ENCODE assay signal across 23 cellular contexts in the genomic region with DNA sequence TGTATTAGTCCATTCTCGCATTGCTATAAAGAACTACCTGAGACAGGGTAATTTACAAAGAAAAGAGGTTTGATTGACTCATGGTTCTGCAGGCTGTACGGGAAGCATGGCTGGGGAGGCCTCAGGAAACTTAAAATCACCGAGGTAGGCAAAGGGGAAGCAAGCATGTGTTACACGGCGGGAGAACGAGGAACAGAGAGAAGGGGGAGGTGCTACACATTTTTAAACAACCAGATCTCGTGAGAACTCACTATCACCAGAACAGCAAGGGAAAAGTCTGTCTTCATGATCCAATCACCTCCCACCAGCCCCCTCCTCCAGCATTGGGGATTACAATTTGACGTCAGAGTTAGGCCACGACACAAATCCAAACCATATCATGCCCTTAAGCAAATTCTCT. TPM values are rescaled to one million over a fixed set of nuclear protein-coding genes. Genes with fewer than 3 reads are reported as not detected.
DNase-seq lines count a peak whose midpoint lies in the region; ATAC-seq, FAIRE-seq and TF ChIP-seq lines count a peak whose summit lies in the region.
"Had no signal": no experiment of that assay in that cellular context is flagged by ENCODE, and none has a peak within 500 bp of the region (broad histone marks: within the 10 kb centered on the region; RNA-seq: fewer than 3 reads in every experiment).

No MANE protein-coding gene starts in this region.

- no peak for TF ChIP-seq CTCF in HepG2 (CRISPR knock-in tag; IDR thresholded peaks at IDR 0.05)
- no peak for TF ChIP-seq CTCF in right lobe of liver (IDR thresholded peaks at IDR 0.05)
- TF ChIP-seq CTCF in K562 (IDR thresholded peaks at IDR 0.05 in 2 of 3, conservative IDR thresholded peaks at IDR 0.05 in 1 of 3; ENCODE audit: insufficient read depth in 2 of 3, low read depth in 1 of 3, low read length in 3 of 3) = no peak
- no peak for TF ChIP-seq CTCF in D721Med (IDR thresholded peaks at IDR 0.05; ENCODE audit: insufficient read depth, missing control alignments)

- H3K27me3 ChIP-seq in HepG2 (ENCODE audit: control insufficient read depth in 1 of 2, insufficient read depth in 2 of 2, low read length in 2 of 2) (no peaks in the 10 kb centered on the region), right lobe of liver (no peaks in the 10 kb centered on the region), K562 (ENCODE audit: control insufficient read depth in 2 of 2, insufficient read depth in 2 of 2, low read length in 2 of 2) (no peaks in the 10 kb centered on the region)
- H3K27me3 ChIP-seq: BLaER1, Peyer's patch had no signal

- no TSS peak for BruUV-seq in HepG2 (replicated peaks; lab: Mats Ljungman, UMichigan)
- BruUV-seq in K562 (replicated peaks; lab: Mats Ljungman, UMichigan) = no TSS peak

- TF ChIP-seq POLR2A in HepG2 (IDR thresholded peaks at IDR 0.05; ENCODE audit: insufficient read depth in 1 of 2, low read depth in 2 of 2, low read length in 2 of 2) (no peak), right lobe of liver (IDR thresholded peaks at IDR 0.05) (no peak), K562 (conservative IDR thresholded peaks at IDR 0.05) (no peak)

- FAIRE-seq in HepG2 (lab: Jason Lieb, UNC) = no peak
- no peak for FAIRE-seq in K562 (lab: Jason Lieb, UNC)
- FAIRE-seq in D721Med (lab: Jason Lieb, UNC) = no peak
- FAIRE-seq: GM18507 had no signal

- H3K36me3 ChIP-seq in HepG2 (replicated peaks in 1 of 2; ENCODE audit: control insufficient read depth in 1 of 2, insufficient read depth in 2 of 2, low read length in 2 of 2) = no peaks in the 10 kb centered on the region
- H3K36me3 ChIP-seq in right lobe of liver = no peaks in the 10 kb centered on the region
- no peaks in the 10 kb centered on the region for H3K36me3 ChIP-seq in K562 (ENCODE audit: control insufficient read depth, insufficient read depth, low read length)
- H3K36me3 ChIP-seq: BLaER1, Peyer's patch had no signal

- no peaks in the 10 kb centered on the region for H3K9me1 ChIP-seq in K562 (ENCODE audit: control insufficient read depth, insufficient read depth, low read length)

- peaks cover under 1% of the 10 kb centered on the region; the same call in 1 of the 2 replicates for H3K4me1 ChIP-seq in HepG2 (ENCODE audit: insufficient read depth, low read length)
- no peaks in the 10 kb centered on the region for H3K4me1 ChIP-seq in right lobe of liver
- H3K4me1 ChIP-seq in K562 (replicated peaks in 1 of 2; ENCODE audit: control insufficient read depth in 2 of 2, insufficient read depth in 2 of 2, low read length in 2 of 2) = no peaks in the 10 kb centered on the region; a peak in 3 of 5 replicates
- H3K4me1 ChIP-seq: Peyer's patch had no signal

- DNase-seq in HepG2 (ENCODE audit: low spot score) = no peak
- no peak for DNase-seq in right lobe of liver
- peak; percentile 69 for DNase-seq in MV-4-11 (lab: John Stamatoyannopoulos, UW)
- no peak for DNase-seq in K562 (ENCODE audit: extremely low read depth in 1 of 4, low spot score in 3 of 4)
- no peak for DNase-seq in D721Med (ENCODE audit: insufficient read length, low spot score)
- no peak for DNase-seq in NK-92 (lab: John Stamatoyannopoulos, UW; ENCODE audit: unreplicated experiment)
- DNase-seq: CD4-positive, alpha-beta T cell; DMS53; H9; HFFc6; NCI-H1105; NCI-H1436 treated with DMSO at 0.1 percent for 48 hours; NCI-H1930; NCI-H446; NCI-H524 treated with DMSO at 0.1 percent for 48 hours; NCI-H82; OCI-M1; Peyer's patch; SHP77 treated with DMSO at 0.1 percent for 48 hours; T-helper 1 cell had no signal

- POLR2A ChIA-PET in HepG2 (lab: Yijun Ruan, JAX) (no interaction called here), K562 (lab: Yijun Ruan, JAX) (interaction anchor here (1.5 kb wide), 1 partner anchor 13 kb away, joined by 3 read pairs; the partner anchor contains the start of gene MAX)

- no peaks in the 10 kb centered on the region for H3K79me2 ChIP-seq in HepG2 (ENCODE audit: insufficient read depth, low read length)
- H3K79me2 ChIP-seq in K562 (ENCODE audit: control insufficient read depth, insufficient read depth, low read length) = no peaks in the 10 kb centered on the region

- ATAC-seq in HepG2 (no peak), right lobe of liver (no peak), K562 (no peak), GM21737 (IDR thresholded peaks at IDR 0.05; ENCODE audit: unreplicated experiment) (no peak)

- no peak for TF ChIP-seq EP300 in HepG2 (IDR thresholded peaks at IDR 0.05; ENCODE audit: low read depth in 2 of 2, low read length in 2 of 2)
- no peak for TF ChIP-seq EP300 in HepG2 (CRISPR knock-in tag; IDR thresholded peaks at IDR 0.05; ENCODE audit: borderline replicate concordance)
- TF ChIP-seq EP300 in K562 (IDR thresholded peaks at IDR 0.05; ENCODE audit: low read length) = no peak

- CTCF ChIA-PET in HepG2 (lab: Yijun Ruan, JAX; ENCODE audit: low intra/inter-chr PET ratio, low total read pairs) = no interaction called here
- CTCF ChIA-PET in K562 (lab: Yijun Ruan, JAX; ENCODE audit: low intra/inter-chr PET ratio) = no interaction called here

- H4K20me1 ChIP-seq in HepG2 (ENCODE audit: insufficient read depth, low read length) = no peaks in the 10 kb centered on the region
- no peaks in the 10 kb centered on the region for H4K20me1 ChIP-seq in K562 (replicated peaks; ENCODE audit: control insufficient read depth, insufficient read depth, low read length)
- H4K20me1 ChIP-seq: BLaER1 had no signal

- 41% methylated on average over 9 of the region's 9 CpGs for WGBS in HepG2 (ENCODE audit: low lambda C conversion rate)
- 58% methylated on average over 6 of the region's 9 CpGs for WGBS in right lobe of liver (ENCODE audit: insufficient coverage, low coverage, low lambda C conversion rate, missing lambda C conversion rate)
- WGBS in K562 (ENCODE audit: insufficient coverage, low coverage, missing lambda C conversion rate) = 47% methylated on average over 7 of the region's 9 CpGs

- H2AFZ ChIP-seq in HepG2 (ENCODE audit: low read length) = no peak overlapping the region
- H2AFZ ChIP-seq in K562 (ENCODE audit: low read depth, low read length) = 0 out of 2 replicates have a peak overlapping the region, but pooled peaks have one; percentile 24

- H3K9ac ChIP-seq in HepG2 (ENCODE audit: insufficient read depth, low read depth, low read length) (no peak overlapping the region), K562 (ENCODE audit: insufficient read depth in 1 of 2, low read depth in 2 of 2, low read length in 2 of 2) (no peak overlapping the region)
- H3K9ac ChIP-seq: BLaER1 had no signal

- in situ Hi-C loops in HepG2 (cut with HindIII; ENCODE audit: extremely low pct_ligation_motif_present, low pct_unique_long_range_greater_than_20kb) (no loop called here), K562 (cut with MboI) (no loop called here)

- H3K4me2 ChIP-seq in HepG2 (ENCODE audit: low read depth, low read length) (no peak overlapping the region), K562 (ENCODE audit: insufficient read depth, low read length) (no peak overlapping the region)
- H3K4me2 ChIP-seq: BLaER1 had no signal

- H3K4me3 ChIP-seq in HepG2 (replicated peaks in 1 of 3; ENCODE audit: insufficient read depth in 1 of 3, low read depth in 2 of 3, low read length in 3 of 3) = no peak overlapping the region
- no peak overlapping the region for H3K4me3 ChIP-seq in right lobe of liver
- no peak overlapping the region for H3K4me3 ChIP-seq in K562
- H3K4me3 ChIP-seq: BLaER1, Peyer's patch had no signal

- intact Hi-C loops in HepG2 (cut with micrococcal nuclease; ENCODE audit: unreplicated experiment) = no loop called here
- intact Hi-C loops in right lobe of liver (cut with DNase I) = no loop called here
- intact Hi-C loops in K562 (cut with micrococcal nuclease) = no loop called here

- TF ChIP-seq RAD21 in HepG2 (CRISPR knock-in tag; IDR thresholded peaks at IDR 0.05) (no peak), K562 (CRISPR knock-in tag; conservative IDR thresholded peaks at IDR 0.05 in 1 of 2, IDR thresholded peaks at IDR 0.05 in 1 of 2) (no peak)

- no peak overlapping the region for H3K27ac ChIP-seq in HepG2 (ENCODE audit: extremely low read length, insufficient read depth, low read length)
- no peak overlapping the region for H3K27ac ChIP-seq in right lobe of liver
- no peak overlapping the region for H3K27ac ChIP-seq in K562 (ENCODE audit: extremely low read depth, low read depth, low read length)
- H3K27ac ChIP-seq: BLaER1, Peyer's patch had no signal

- H3K9me3 ChIP-seq in HepG2 (ENCODE audit: low read length) (no peaks in the 10 kb centered on the region), right lobe of liver (no peaks in the 10 kb centered on the region), K562 (replicated peaks; ENCODE audit: control insufficient read depth, insufficient read depth, low read depth, low read length) (no peaks in the 10 kb centered on the region)
- H3K9me3 ChIP-seq: Peyer's patch had no signal

RNA-seq across cellular contexts. Expression of gene MAX, which starts 13.3 kb away (rescaled TPM):
- total RNA-seq in HepG2 (2016; rRNA removed; fragmentation: Illumina TruSeq; extraction: Trizol) (28.5 and 29.4 TPM in 2 replicates), right lobe of liver (10 to 100 TPM; 15.7 to 38.0 (median 31.7) TPM), K562 (2014; rRNA removed) (40.9 and 63.6 TPM in 2 replicates), K562 (2014; rRNA removed; fragmentation: Illumina TruSeq; extraction: Trizol) (38.3 and 40.5 TPM in 2 replicates), K562 (2015; rRNA removed; fragmentation: Illumina TruSeq; extraction: Trizol) (50.3 and 52.1 TPM in 2 replicates), K562 (2021) (88.8 and 96.5 TPM in 2 replicates)
- total RNA-seq in HepG2 (2016; cell fraction: cytosol; rRNA removed; fragmentation: Illumina TruSeq; extraction: Trizol; ENCODE audit: low read depth) = 14.4 and 14.7 TPM in 2 replicates
- total RNA-seq in HepG2 (2016; cell fraction: insoluble cytoplasmic fraction; rRNA removed; fragmentation: Illumina TruSeq; extraction: Trizol) = 27.4 and 32.7 TPM in 2 replicates
- 28.0 and 28.2 TPM in 2 replicates for total RNA-seq in HepG2 (2016; cell fraction: membrane; rRNA removed; fragmentation: Illumina TruSeq; extraction: Trizol)
- 18.9 and 21.1 TPM in 2 replicates for total RNA-seq in HepG2 (2016; cell fraction: nucleus; rRNA removed; fragmentation: Illumina TruSeq; extraction: Trizol)
- polyA plus RNA-seq in HepG2 (2011; rRNA removed) (29.3 and 30.7 TPM in 2 replicates), K562 (2011; rRNA removed) (51.6 and 55.3 TPM in 2 replicates), K562 (2014; fragmentation: Illumina TruSeq; extraction: Trizol) (63.3 and 84.7 TPM in 2 replicates), K562 (2014; fragmentation: Nextera tagmentation; extraction: Ambion mirVana) (10 to 100 TPM; 15.4 to 32.7 TPM), K562 (2014; rRNA removed) (63.0 and 81.9 TPM in 2 replicates)
- polyA plus RNA-seq in HepG2 (2011; cell fraction: cytosol; rRNA removed) = 42.3 and 42.6 TPM in 2 replicates
- polyA plus RNA-seq in HepG2 (2011; cell fraction: nucleus; rRNA removed) = 37.6 and 47.3 TPM in 2 replicates
- polyA plus RNA-seq in HepG2 (2012) = 20.1 and 23.7 TPM in 2 replicates
- polyA plus RNA-seq in HepG2 (2016; cell fraction: cytosol; fragmentation: Illumina TruSeq; extraction: Trizol; ENCODE audit: low read depth) = 6.6 and 9.3 TPM in 2 replicates
- 36.1 and 44.7 TPM in 2 replicates for polyA plus RNA-seq in HepG2 (2016; cell fraction: insoluble cytoplasmic fraction; fragmentation: Illumina TruSeq; extraction: Trizol; ENCODE audit: low read depth)
- 18.6 and 20.1 TPM in 2 replicates for polyA plus RNA-seq in HepG2 (2016; cell fraction: membrane; fragmentation: Illumina TruSeq; extraction: Trizol; ENCODE audit: low read depth)
- polyA plus RNA-seq in HepG2 (2016; cell fraction: nucleus; fragmentation: Illumina TruSeq; extraction: Trizol; ENCODE audit: insufficient read depth, low read depth) = 26.0 and 26.1 TPM in 2 replicates
- 43.9 and 54.5 TPM in 2 replicates for polyA minus RNA-seq in HepG2 (2011; rRNA and poly(A)+ RNA removed; ENCODE audit: low replicate concordance)
- polyA minus RNA-seq in HepG2 (2011; cell fraction: cytosol; rRNA and poly(A)+ RNA removed) = 12.6 and 17.5 TPM in 2 replicates
- polyA minus RNA-seq in HepG2 (2011; cell fraction: nucleus; rRNA and poly(A)+ RNA removed) = 53.7 and 63.0 TPM in 2 replicates
- total RNA-seq in K562 (2011; cell fraction: chromatin; rRNA removed; ENCODE audit: low replicate concordance) = 73.6 and 82.8 TPM in 2 replicates
- 44.7 and 51.0 TPM in 2 replicates for total RNA-seq in K562 (2011; cell fraction: nucleolus; rRNA removed)
- total RNA-seq in K562 (2011; cell fraction: nucleoplasm; rRNA removed) = 59.2 and 80.7 TPM in 2 replicates
- polyA plus RNA-seq in K562 (2011; cell fraction: cytosol; rRNA removed) = 34.4 and 50.1 TPM in 2 replicates
- polyA plus RNA-seq in K562 (2011; cell fraction: nucleus; rRNA removed) = 107 and 161 TPM in 2 replicates
- polyA plus RNA-seq in K562 (2012) = 36.0 and 46.4 TPM in 2 replicates
- polyA minus RNA-seq in K562 (2011; rRNA and poly(A)+ RNA removed) = 42.4 and 43.0 TPM in 2 replicates
- polyA minus RNA-seq in K562 (2011; cell fraction: cytosol; rRNA and poly(A)+ RNA removed) = 19.2 and 19.5 TPM in 2 replicates
- polyA minus RNA-seq in K562 (2011; cell fraction: nucleus; rRNA and poly(A)+ RNA removed) = 35.8 and 40.4 TPM in 2 replicates

Comparison
In these comparisons a context has a peak if more than half of its experiments do, and no peak if none do; other contexts are left out.
1. Of the 241 proteins assayed by ChIP-seq in both HepG2 and K562: peak only in HepG2: MAX; only in K562: none; in both: CHD2; in neither: 239.